Comparison of ENCODE assay signal across 8 cellular contexts in genomic region chr2:156430978-156431358, GRCh38. TPM values are rescaled to one million over a fixed set of nuclear protein-coding genes. Genes with fewer than 3 reads are reported as not detected.
DNase-seq lines count a peak whose midpoint lies in the region; ATAC-seq and TF ChIP-seq lines count a peak whose summit lies in the region.

No MANE protein-coding gene starts in this region.

- CTCF ChIA-PET in GM10248 (lab: Yijun Ruan, JAX) = interaction anchor here (1.0 to 2.5 kb wide), 6 partner anchors 11 to 157 kb away, joined by 3 to 10 read pairs (median 4); no protein-coding TSS in a partner anchor

- H3K4me3 ChIP-seq in HL-60 (replicated peaks; ENCODE audit: insufficient read depth, low read length) = no peak overlapping the region

- intact Hi-C loops in activated T-helper 2 cell treated with anti-CD3 and anti-CD28 coated beads, Interferon-gamma antibody, Interleukin-2, Interleukin-4, amounts not matched to agents 10 μg/mL and 5 μg/mL and 100 μg/mL, durations not matched to agents 14 hours and 24 hours and 36 hours (cut with micrococcal nuclease) = loop anchor here (10.0 kb wide), 1 partner anchor 46 kb away; no protein-coding TSS in a partner anchor
- intact Hi-C loops in head of caudate nucleus (cut with DNase I) = no loop called here

- no peak overlapping the region for H3K4me3 Mint-ChIP-seq in activated T-helper 2 cell treated with anti-CD3 and anti-CD28 coated beads, Interferon-gamma antibody, Interleukin-2, Interleukin-4, amounts not matched to agents 10 μg/mL and 5 μg/mL and 100 μg/mL, durations not matched to agents 14 hours and 24 hours and 36 hours (ENCODE audit: low read depth)
- H3K4me3 Mint-ChIP-seq in naive thymus-derived CD8-positive, alpha-beta T cell = no peak overlapping the region

- DNase-seq in GM10248 (ENCODE audit: extremely low spot score) (peak; percentile 64), HL-60 (ENCODE audit: low read depth in 1 of 2, low spot score in 1 of 2) (peak; percentile 10 to 39), myocyte (ENCODE audit: low read depth) (peak; percentile 70), left lobe of liver (ENCODE audit: low spot score) (no peak), head of caudate nucleus (no peak)
- no peak for DNase-seq in activated T-helper 2 cell treated with anti-CD3 and anti-CD28 coated beads, Interferon-gamma antibody, Interleukin-2, Interleukin-4, amounts not matched to agents 10 μg/mL and 5 μg/mL and 100 μg/mL, durations not matched to agents 14 hours and 24 hours and 36 hours (ENCODE audit: low spot score)
- no peak for DNase-seq in naive thymus-derived CD8-positive, alpha-beta T cell

- ATAC-seq in GM21529 (IDR thresholded peaks at IDR 0.05; ENCODE audit: unreplicated experiment) (peak; percentile 71), left lobe of liver (no peak)
- no peak for ATAC-seq in naive thymus-derived CD8-positive, alpha-beta T cell

- H3K9me3 Mint-ChIP-seq in activated T-helper 2 cell treated with anti-CD3 and anti-CD28 coated beads, Interferon-gamma antibody, Interleukin-2, Interleukin-4, amounts not matched to agents 10 μg/mL and 5 μg/mL and 100 μg/mL, durations not matched to agents 14 hours and 24 hours and 36 hours = no peaks in the 10 kb centered on the region
- H3K9me3 Mint-ChIP-seq in naive thymus-derived CD8-positive, alpha-beta T cell = no peaks in the 10 kb centered on the region

- no peaks in the 10 kb centered on the region for H3K36me3 Mint-ChIP-seq in activated T-helper 2 cell treated with anti-CD3 and anti-CD28 coated beads, Interferon-gamma antibody, Interleukin-2, Interleukin-4, amounts not matched to agents 10 μg/mL and 5 μg/mL and 100 μg/mL, durations not matched to agents 14 hours and 24 hours and 36 hours (ENCODE audit: low read depth)
- H3K36me3 Mint-ChIP-seq in naive thymus-derived CD8-positive, alpha-beta T cell = no peaks in the 10 kb centered on the region

- POLR2A ChIA-PET in GM10248 (lab: Yijun Ruan, JAX) = interaction anchor here (1.4 kb wide), 1 partner anchor 89 kb away, joined by 4 read pairs; no protein-coding TSS in a partner anchor
- POLR2A ChIA-PET in naive thymus-derived CD8-positive, alpha-beta T cell (lab: Charles Lee) = no interaction called here

- no peaks in the 10 kb centered on the region for H3K27me3 ChIP-seq in HL-60 (ENCODE audit: insufficient read depth, poor library complexity, severe bottlenecking)

- H3K27ac ChIP-seq in HL-60 (replicated peaks) = peak overlapping the region; percentile 60

- TF ChIP-seq CTCF in GM10248 (IDR thresholded peaks at IDR 0.05; ENCODE audit: control extremely low read depth, extremely low read depth, low read depth, missing control alignments) (no peak), HL-60 (IDR thresholded peaks at IDR 0.05; ENCODE audit: insufficient read depth, low read length) (no peak)

- peaks cover 19% of the 10 kb centered on the region for H3K4me1 Mint-ChIP-seq in activated T-helper 2 cell treated with anti-CD3 and anti-CD28 coated beads, Interferon-gamma antibody, Interleukin-2, Interleukin-4, amounts not matched to agents 10 μg/mL and 5 μg/mL and 100 μg/mL, durations not matched to agents 14 hours and 24 hours and 36 hours (ENCODE audit: low read depth)
- peaks cover 0 to 12% (median 1%) of the 10 kb centered on the region in 4 donors for H3K4me1 Mint-ChIP-seq in naive thymus-derived CD8-positive, alpha-beta T cell

- peak overlapping the region; percentile 38 for H3K27ac Mint-ChIP-seq in activated T-helper 2 cell treated with anti-CD3 and anti-CD28 coated beads, Interferon-gamma antibody, Interleukin-2, Interleukin-4, amounts not matched to agents 10 μg/mL and 5 μg/mL and 100 μg/mL, durations not matched to agents 14 hours and 24 hours and 36 hours
- no peak overlapping the region for H3K27ac Mint-ChIP-seq in naive thymus-derived CD8-positive, alpha-beta T cell

- no peaks in the 10 kb centered on the region for H3K27me3 Mint-ChIP-seq in activated T-helper 2 cell treated with anti-CD3 and anti-CD28 coated beads, Interferon-gamma antibody, Interleukin-2, Interleukin-4, amounts not matched to agents 10 μg/mL and 5 μg/mL and 100 μg/mL, durations not matched to agents 14 hours and 24 hours and 36 hours (ENCODE audit: low read depth)
- peaks cover 0 to 7% (median 0%) of the 10 kb centered on the region in 5 donors for H3K27me3 Mint-ChIP-seq in naive thymus-derived CD8-positive, alpha-beta T cell

RNA-seq across cellular contexts. Expression of gene GPD2, which starts 5.2 kb away (rescaled TPM):
- total RNA-seq in activated T-helper 2 cell treated with anti-CD3 and anti-CD28 coated beads, Interferon-gamma antibody, Interleukin-2, Interleukin-4, amounts not matched to agents 10 μg/mL and 5 μg/mL and 100 μg/mL, durations not matched to agents 14 hours and 24 hours and 36 hours = 23.6 and 23.7 TPM in 2 replicates
- total RNA-seq in myocyte (13.2 and 23.4 TPM in 2 replicates), left lobe of liver (3.2 TPM)
- 4.8 TPM for polyA plus RNA-seq in myocyte (2012)
- 10 to 100 TPM in 1 of 2 experiments, 1 to 10 TPM in 1; 7.3 to 10.2 TPM for total RNA-seq in naive thymus-derived CD8-positive, alpha-beta T cell
- 1 to 10 TPM; 3.0 to 4.0 (median 3.9) TPM for polyA plus RNA-seq in naive thymus-derived CD8-positive, alpha-beta T cell

Comparison
In these comparisons a context has a peak if more than half of its experiments do, and no peak if none do; other contexts are left out.
1. DNase-seq: peak in GM10248 (single experiment), HL-60 (2 of 2) and myocyte (single experiment); none in activated T-helper 2 cell treated with anti-CD3 and anti-CD28 coated beads, Interferon-gamma antibody, Interleukin-2, Interleukin-4, amounts not matched to agents 10 μg/mL and 5 μg/mL and 100 μg/mL, durations not matched to agents 14 hours and 24 hours and 36 hours (single experiment), left lobe of liver (single experiment), naive thymus-derived CD8-positive, alpha-beta T cell (0 of 10) and head of caudate nucleus (0 of 42).